ENCODE assay signal across 25 cellular contexts in genomic region chr12:106962291-106962690, GRCh38. TPM values are rescaled to one million over a fixed set of nuclear protein-coding genes. Genes with fewer than 3 reads are reported as not detected.
A peak's percentile ranks its signal among the peaks of the same experiment; 100 is the strongest.
DNase-seq lines count a peak whose midpoint lies in the region; ATAC-seq, FAIRE-seq and TF ChIP-seq lines count a peak whose summit lies in the region.
"Had no signal": no experiment of that assay in that cellular context is flagged by ENCODE, and none has a peak within 500 bp of the region (broad histone marks: within the 10 kb centered on the region; RNA-seq: fewer than 3 reads in every experiment).

No MANE protein-coding gene starts in this region.

- H3K9ac ChIP-seq in astrocyte (ENCODE audit: low read length): no peak overlapping the region

- H3K4me3 ChIP-seq in cardiac muscle cell (peak overlapping the region; percentile 9), right atrium auricular region (no peak overlapping the region), astrocyte (ENCODE audit: insufficient read depth, low read depth, low read length) (no peak overlapping the region), BE2C (ENCODE audit: low read depth, low read length) (no peak overlapping the region), psoas muscle (no peak overlapping the region)

- H3K36me3 ChIP-seq in cardiac muscle cell: peaks cover 6% of the 10 kb centered on the region
- H3K36me3 ChIP-seq in right atrium auricular region: peaks cover 10% of the 10 kb centered on the region
- peaks cover 30% of the 10 kb centered on the region for H3K36me3 ChIP-seq in astrocyte (ENCODE audit: insufficient read depth, low read length)
- no peaks in the 10 kb centered on the region; the same call in 1 of the 2 replicates for H3K36me3 ChIP-seq in BE2C
- H3K36me3 ChIP-seq in psoas muscle (ENCODE audit: insufficient read depth in 1 of 2, low read depth in 1 of 2): peaks cover 0 to 40% of the 10 kb centered on the region in 2 donors

- H3K4me1 Mint-ChIP-seq in astrocyte (ENCODE audit: low read depth, unreplicated experiment) (peaks cover 30% of the 10 kb centered on the region), mesothelial cell of epicardium (peaks cover 40% of the 10 kb centered on the region)

- H3K4me1 ChIP-seq in cardiac muscle cell (ENCODE audit: low read depth) (peaks cover 52% of the 10 kb centered on the region), right atrium auricular region (peaks cover 0 to 59% of the 10 kb centered on the region in 2 donors), astrocyte (ENCODE audit: insufficient read depth, low read length) (no peaks in the 10 kb centered on the region), BE2C (no peaks in the 10 kb centered on the region; the same call in 1 of the 2 replicates), psoas muscle (peaks cover 26% of the 10 kb centered on the region)

- no peaks in the 10 kb centered on the region for H3K9me3 ChIP-seq in cardiac muscle cell (ENCODE audit: low read depth)
- H3K9me3 ChIP-seq in right atrium auricular region: no peaks in the 10 kb centered on the region
- H3K9me3 ChIP-seq in astrocyte (ENCODE audit: insufficient read depth, low read depth, low read length): no peaks in the 10 kb centered on the region
- H3K9me3 ChIP-seq in BE2C: no peaks in the 10 kb centered on the region
- no peaks in the 10 kb centered on the region for H3K9me3 ChIP-seq in psoas muscle

- no peak for TF ChIP-seq POLR2A in H54 (IDR thresholded peaks at IDR 0.05; ENCODE audit: low read depth, low read length)

- DNase-seq in cardiac muscle cell (ENCODE audit: low read depth in 1 of 2, low spot score in 1 of 2) (no peak), right atrium auricular region (ENCODE audit: low spot score) (no peak), H54 (ENCODE audit: insufficient read length, low spot score) (no peak), astrocyte (ENCODE audit: low read depth) (no peak), mesothelial cell of epicardium (ENCODE audit: low spot score in 2 of 2, unreplicated experiment in 2 of 2) (no peak), BE2C (no peak), psoas muscle (no peak)
- no peak for DNase-seq in stimulated activated CD4-positive, alpha-beta T cell treated with anti-CD3 and anti-CD28 coated beads, Interleukin-4, amount 100 ng/mL, for 24 hours
- DNase-seq: C1 segment of cervical spinal cord; CD4-positive, alpha-beta memory T cell; COR-L47; DMS53; GDM1; H7; KG1; NCI-H1048; NCI-H1694; NCI-H2029 treated with DMSO at 0.1 percent for 48 hours; NCI-H2227 treated with DMSO at 0.1 percent for 48 hours; NCI-H526 treated with DMSO at 0.1 percent for 48 hours; SHP77 treated with DMSO at 0.1 percent for 48 hours had no signal

- H3K27ac Mint-ChIP-seq in astrocyte (ENCODE audit: unreplicated experiment) (no peak overlapping the region), mesothelial cell of epicardium (peak overlapping the region; percentile 36)

- H3K4me3 Mint-ChIP-seq in astrocyte (ENCODE audit: unreplicated experiment) (no peak overlapping the region), mesothelial cell of epicardium (no peak overlapping the region)
- H3K4me3 Mint-ChIP-seq: CD4-positive, alpha-beta memory T cell had no signal

- intact Hi-C loops in psoas muscle (cut with DNase I): no loop called here

- H3K4me2 ChIP-seq in astrocyte (ENCODE audit: low read length): peak overlapping the region; percentile 7

- no peak overlapping the region for H2AFZ ChIP-seq in astrocyte (ENCODE audit: low read depth, low read length)

- peak; percentile 20 for FAIRE-seq in H54 (lab: Jason Lieb, UNC)
- FAIRE-seq in astrocyte (lab: Jason Lieb, UNC): no peak
- FAIRE-seq: GM12891, HTR-8/SVneo had no signal

- H3K27me3 ChIP-seq in cardiac muscle cell (no peaks in the 10 kb centered on the region), right atrium auricular region (no peaks in the 10 kb centered on the region), astrocyte (ENCODE audit: insufficient read depth, low read length) (no peaks in the 10 kb centered on the region), BE2C (no peaks in the 10 kb centered on the region), psoas muscle (ENCODE audit: insufficient read depth in 3 of 3, low read length in 2 of 3) (no peaks in the 10 kb centered on the region)

- H4K20me1 ChIP-seq in astrocyte (ENCODE audit: insufficient read depth, low read length): peaks cover 97% of the 10 kb centered on the region

- TF ChIP-seq CTCF in cardiac muscle cell (IDR thresholded peaks at IDR 0.05; ENCODE audit: low read depth, low read length): no peak
- TF ChIP-seq CTCF in right atrium auricular region (IDR thresholded peaks at IDR 0.05): no peak
- TF ChIP-seq CTCF in astrocyte (IDR thresholded peaks at IDR 0.05; ENCODE audit: insufficient read depth, low read depth, low read length): no peak
- TF ChIP-seq CTCF in mesothelial cell of epicardium (IDR thresholded peaks at IDR 0.05; ENCODE audit: unreplicated experiment): no peak
- no peak for TF ChIP-seq CTCF in BE2C (IDR thresholded peaks at IDR 0.05; ENCODE audit: low read depth, low read length)
- TF ChIP-seq CTCF in psoas muscle (IDR thresholded peaks at IDR 0.05): no peak

- no peak for ATAC-seq in psoas muscle
- ATAC-seq: Panc1 had no signal

- H3K27ac ChIP-seq in cardiac muscle cell (peak overlapping the region; percentile 71), right atrium auricular region (peak overlapping the region in 1 of 2 donors; percentile 8), astrocyte (ENCODE audit: low read depth, low read length) (no peak overlapping the region), psoas muscle (no peak overlapping the region)
- H3K27ac ChIP-seq: RWPE1 had no signal

- H3K9me3 Mint-ChIP-seq in astrocyte (ENCODE audit: unreplicated experiment): no peaks in the 10 kb centered on the region
- no peaks in the 10 kb centered on the region for H3K9me3 Mint-ChIP-seq in mesothelial cell of epicardium
- H3K9me3 Mint-ChIP-seq: CD4-positive, alpha-beta memory T cell had no signal

- H3K36me3 Mint-ChIP-seq in astrocyte (ENCODE audit: low read depth, unreplicated experiment): peaks cover 13% of the 10 kb centered on the region
- peaks cover 8% of the 10 kb centered on the region for H3K36me3 Mint-ChIP-seq in mesothelial cell of epicardium

- H3K27me3 Mint-ChIP-seq in astrocyte (ENCODE audit: low read depth, unreplicated experiment) (no peaks in the 10 kb centered on the region), mesothelial cell of epicardium (ENCODE audit: low read depth) (no peaks in the 10 kb centered on the region)
- H3K27me3 Mint-ChIP-seq: CD4-positive, alpha-beta memory T cell had no signal

- 90 to 94% (median 93%) methylated on average over 3 of the region's 3 CpGs for WGBS in psoas muscle, 3 donors

- H3K79me2 ChIP-seq in astrocyte (ENCODE audit: insufficient read depth, low read length): peaks cover 100% of the 10 kb centered on the region

RNA-seq across cellular contexts. Expression of gene TMEM263, which starts 6.6 kb away (rescaled TPM):
- total RNA-seq in cardiac muscle cell (68.1 and 87.4 TPM in 2 replicates), right atrium auricular region (10 to 100 TPM; 46.4 to 59.7 TPM), astrocyte (160 and 174 TPM in 2 replicates), mesothelial cell of epicardium (73.0 to 76.2 TPM (median 76.1 TPM) in 3 replicates), psoas muscle (10 to 100 TPM; 13.4 to 18.2 (median 16.4) TPM)
- polyA plus RNA-seq in cardiac muscle cell (77.8 and 86.3 TPM in 2 replicates), psoas muscle (10 to 100 TPM in 2 of 3 donors, 1 to 10 TPM in 1; 9.5 to 20.8 (median 12.4) TPM)
- 14.1 TPM for polyA plus RNA-seq in BE2C (2012; ENCODE audit: insufficient read depth, insufficient read length, low read depth)

RNA-seq across cellular contexts. Expression of gene MTERF2, which starts 24.7 kb away (rescaled TPM):
- total RNA-seq in cardiac muscle cell (32.0 and 52.0 TPM in 2 replicates), right atrium auricular region (10 to 100 TPM; 18.2 to 26.8 TPM), astrocyte (4.5 and 5.1 TPM in 2 replicates), mesothelial cell of epicardium (19.9 to 24.5 TPM (median 21.2 TPM) in 3 replicates), psoas muscle (10 to 100 TPM; 12.4 to 14.9 (median 13.0) TPM)
- polyA plus RNA-seq in cardiac muscle cell (66.1 and 84.8 TPM in 2 replicates), psoas muscle (10 to 100 TPM in 1 of 3 donors, 1 to 10 TPM in 2; 8.4 to 38.4 (median 9.8) TPM)
- polyA plus RNA-seq in BE2C (2012; ENCODE audit: insufficient read depth, insufficient read length, low read depth): 9.3 TPM
